8 cellular contexts compared by ENCODE assay signal in the genomic region with DNA sequence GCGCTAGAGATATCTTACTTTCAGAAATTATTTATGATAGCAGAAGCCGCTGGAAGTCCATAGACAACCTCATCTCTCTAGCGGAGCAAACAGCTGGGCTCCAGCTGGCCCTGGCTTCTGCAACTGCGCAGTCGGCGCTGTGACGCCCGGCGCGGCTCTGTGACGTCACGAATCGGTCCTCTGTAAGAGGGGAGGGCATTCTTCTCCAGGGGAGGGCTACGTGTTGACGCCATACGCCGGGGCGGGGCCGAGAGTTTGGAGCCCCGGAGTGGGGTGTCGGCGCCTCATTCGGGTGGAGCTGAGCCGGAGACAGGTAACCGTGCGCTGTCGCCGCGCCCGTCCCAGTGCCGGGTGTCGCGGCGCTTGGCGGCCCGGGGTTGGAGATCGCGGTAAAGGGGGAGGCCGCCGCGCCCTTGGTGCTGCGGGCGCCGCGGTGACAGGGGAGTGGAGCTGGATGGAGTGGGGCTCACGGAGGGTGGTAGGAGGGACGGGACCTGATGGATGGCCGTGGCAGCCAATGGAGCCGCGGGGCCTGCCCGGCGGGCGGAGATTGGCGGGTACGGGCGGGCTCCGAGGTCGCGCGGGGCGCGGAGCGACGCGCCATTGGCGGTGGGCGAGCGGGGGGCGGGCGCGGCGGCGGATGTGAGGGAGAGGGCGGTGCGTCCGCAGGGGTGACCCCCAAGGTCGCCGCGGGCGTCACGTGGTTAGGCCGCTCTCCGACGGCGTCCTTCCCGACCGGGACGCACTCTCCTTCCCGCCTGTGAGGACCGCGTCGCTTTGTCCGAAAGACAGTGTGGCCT. TPM values are rescaled to one million over a fixed set of nuclear protein-coding genes. Genes with fewer than 3 reads are reported as not detected.
A peak's percentile ranks its signal among the peaks of the same experiment; 100 is the strongest.
DNase-seq lines count a peak whose midpoint lies in the region; ATAC-seq, FAIRE-seq and TF ChIP-seq lines count a peak whose summit lies in the region.

A gene (plus strand): TSS at position 287 of the 800 bp plus-strand sequence. CDS start 17,717 bp downstream, outside the sequence.

- DNase-seq in NCI-H774 (lab: John Stamatoyannopoulos, UW) (peak; percentile 98), dermis blood vessel endothelial cell (peak; percentile 99), HepG2 (ENCODE audit: low spot score) (peak; percentile 93)
- peak; percentile 99 for DNase-seq in activated CD4-positive, alpha-beta T cell treated with anti-CD3 and anti-CD28 coated beads, Interleukin-2, amount 50 U/mL, for 4 hours
- DNase-seq in stimulated activated CD4-positive, alpha-beta T cell treated with anti-CD3 and anti-CD28 coated beads, Interleukin-4, amount 100 ng/mL, for 1 hour: peak; percentile 100

- TF ChIP-seq CTCF in C4-2B (conservative IDR thresholded peaks at IDR 0.05): no peak
- no peak for TF ChIP-seq CTCF in HepG2 (CRISPR knock-in tag; IDR thresholded peaks at IDR 0.05)

- TSS peak; percentile 95 for BruUV-seq in HepG2 (replicated peaks; lab: Mats Ljungman, UMichigan)

- ATAC-seq in GM19395 (IDR thresholded peaks at IDR 0.05; ENCODE audit: unreplicated experiment): peak; percentile 96
- peak; percentile 84 for ATAC-seq in HG03565 (IDR thresholded peaks at IDR 0.05; ENCODE audit: unreplicated experiment)
- peak; percentile 99 for ATAC-seq in HepG2

- peaks cover 40% of the 10 kb centered on the region for H3K79me2 ChIP-seq in HepG2 (ENCODE audit: insufficient read depth, low read length)

- POLR2A ChIA-PET in HepG2 (lab: Yijun Ruan, JAX): interaction anchor here (0.9 to 3.3 kb wide), 20 partner anchors 15 to 505 kb away, joined by 3 to 29 read pairs (median 5); a partner anchor contains a TSS

- H3K4me2 ChIP-seq in HepG2 (ENCODE audit: low read depth, low read length): peak within 1 kb of the TSS; percentile 99

- CTCF ChIA-PET in HepG2 (lab: Yijun Ruan, JAX; ENCODE audit: low intra/inter-chr PET ratio, low total read pairs): no interaction called here

- FAIRE-seq in HepG2 (lab: Jason Lieb, UNC): peak; percentile 40

- TF ChIP-seq POLR2A in HepG2 (IDR thresholded peaks at IDR 0.05; ENCODE audit: insufficient read depth in 1 of 2, low read depth in 2 of 2, low read length in 2 of 2): peak; percentile 80 to 90

- H4K20me1 ChIP-seq in HepG2 (ENCODE audit: insufficient read depth, low read length): no peaks in the 10 kb centered on the region

- 0 out of 4 replicates have a peak, but pooled peaks of 1 of the 2 experiments have one; percentile 19 for TF ChIP-seq EP300 in HepG2 (IDR thresholded peaks at IDR 0.05; ENCODE audit: low read depth in 2 of 2, low read length in 2 of 2)
- no peak for TF ChIP-seq EP300 in HepG2 (CRISPR knock-in tag; IDR thresholded peaks at IDR 0.05; ENCODE audit: borderline replicate concordance)

- WGBS in HepG2 (ENCODE audit: low lambda C conversion rate): 2% methylated on average over 27 of the region's 93 CpGs

- peak within 1 kb of the TSS; percentile 94 for H3K27ac ChIP-seq in C4-2B
- H3K27ac ChIP-seq in HepG2 (ENCODE audit: extremely low read length, insufficient read depth, low read length): peak within 1 kb of the TSS; percentile 90

- peaks cover 23% of the 10 kb centered on the region for H3K4me1 ChIP-seq in HepG2 (ENCODE audit: insufficient read depth, low read length)

- no peaks in the 10 kb centered on the region for H3K9me3 ChIP-seq in HepG2 (ENCODE audit: low read length)

- H3K9ac ChIP-seq in HepG2 (ENCODE audit: insufficient read depth, low read depth, low read length): peak within 1 kb of the TSS; percentile 93

- H3K27me3 ChIP-seq in HepG2 (ENCODE audit: control insufficient read depth in 1 of 2, insufficient read depth in 2 of 2, low read length in 2 of 2): no peaks in the 10 kb centered on the region; a peak in 1 of 5 replicates

- in situ Hi-C loops in HepG2 (cut with HindIII; ENCODE audit: extremely low pct_ligation_motif_present, low pct_unique_long_range_greater_than_20kb): no loop called here

- 0 out of 2 replicates have a peak, but pooled peaks have one; percentile 11 for TF ChIP-seq RAD21 in HepG2 (CRISPR knock-in tag; IDR thresholded peaks at IDR 0.05)

- intact Hi-C loops in HepG2 (cut with micrococcal nuclease; ENCODE audit: unreplicated experiment): loop anchor here (1.0 kb wide), 2 partner anchors 72 to 142 kb away; a partner anchor contains a TSS

- H3K36me3 ChIP-seq in HepG2 (replicated peaks in 1 of 2; ENCODE audit: control insufficient read depth in 1 of 2, insufficient read depth in 2 of 2, low read length in 2 of 2): no peaks in the 10 kb centered on the region

- peak within 1 kb of the TSS; percentile 4 for H2AFZ ChIP-seq in HepG2 (ENCODE audit: low read length)

- peak within 1 kb of the TSS; percentile 84 to 94 (median 89) for H3K4me3 ChIP-seq in HepG2 (replicated peaks in 1 of 3; ENCODE audit: insufficient read depth in 1 of 3, low read depth in 2 of 3, low read length in 3 of 3)

TF ChIP-seq in HepG2, 621 proteins besides CTCF, POLR2A, EP300 and RAD21 (continues in another document):
- TF ChIP-seq ZNF160 (CRISPR knock-in tag; IDR thresholded peaks at IDR 0.05) (no peak; the same call in 1 of the 2 replicates), GABPA (IDR thresholded peaks at IDR 0.05; ENCODE audit: low read depth, low read length) (peak; percentile 77), GABPA (CRISPR knock-in tag; IDR thresholded peaks at IDR 0.05; ENCODE audit: low read depth) (peak; percentile 59; the same call in 1 of the 2 replicates), MIXL1 (CRISPR knock-in tag; IDR thresholded peaks at IDR 0.05) (peak; percentile 49; the same call in 1 of the 2 replicates), ZNF766 (CRISPR knock-in tag; IDR thresholded peaks at IDR 0.05; ENCODE audit: borderline replicate concordance) (0 out of 2 replicates have a peak, but pooled peaks have one; percentile 36), RBFOX2 (IDR thresholded peaks at IDR 0.05; ENCODE audit: low read depth, low read length) (peak; percentile 99), CEBPG (CRISPR knock-in tag; IDR thresholded peaks at IDR 0.05) (peak; percentile 41), YEATS4 (CRISPR knock-in tag; IDR thresholded peaks at IDR 0.05; ENCODE audit: borderline replicate concordance) (peak; percentile 93), NCOA5 (CRISPR knock-in tag; IDR thresholded peaks at IDR 0.05) (no peak), BHLHE40 (IDR thresholded peaks at IDR 0.05; ENCODE audit: low read length) (no peak), PITX1 (CRISPR knock-in tag; IDR thresholded peaks at IDR 0.05) (peak; percentile 39; the same call in 1 of the 2 replicates), NRL (CRISPR knock-in tag; IDR thresholded peaks at IDR 0.05; ENCODE audit: borderline replicate concordance) (no peak; the same call in 1 of the 2 replicates)
- TF ChIP-seq, protein P1, sequence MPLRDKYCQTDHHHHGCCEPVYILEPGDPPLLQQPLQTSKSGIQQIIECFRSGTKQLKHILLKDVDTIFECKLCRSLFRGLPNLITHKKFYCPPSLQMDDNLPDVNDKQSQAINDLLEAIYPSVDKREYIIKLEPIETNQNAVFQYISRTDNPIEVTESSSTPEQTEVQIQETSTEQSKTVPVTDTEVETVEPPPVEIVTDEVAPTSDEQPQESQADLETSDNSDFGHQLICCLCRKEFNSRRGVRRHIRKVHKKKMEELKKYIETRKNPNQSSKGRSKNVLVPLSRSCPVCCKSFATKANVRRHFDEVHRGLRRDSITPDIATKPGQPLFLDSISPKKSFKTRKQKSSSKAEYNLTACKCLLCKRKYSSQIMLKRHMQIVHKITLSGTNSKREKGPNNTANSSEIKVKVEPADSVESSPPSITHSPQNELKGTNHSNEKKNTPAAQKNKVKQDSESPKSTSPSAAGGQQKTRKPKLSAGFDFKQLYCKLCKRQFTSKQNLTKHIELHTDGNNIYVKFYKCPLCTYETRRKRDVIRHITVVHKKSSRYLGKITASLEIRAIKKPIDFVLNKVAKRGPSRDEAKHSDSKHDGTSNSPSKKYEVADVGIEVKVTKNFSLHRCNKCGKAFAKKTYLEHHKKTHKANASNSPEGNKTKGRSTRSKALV (CRISPR knock-in tag; IDR thresholded peaks at IDR 0.05): 0 out of 2 replicates have a peak, but pooled peaks have one; percentile 35
- TF ChIP-seq, protein P2, sequence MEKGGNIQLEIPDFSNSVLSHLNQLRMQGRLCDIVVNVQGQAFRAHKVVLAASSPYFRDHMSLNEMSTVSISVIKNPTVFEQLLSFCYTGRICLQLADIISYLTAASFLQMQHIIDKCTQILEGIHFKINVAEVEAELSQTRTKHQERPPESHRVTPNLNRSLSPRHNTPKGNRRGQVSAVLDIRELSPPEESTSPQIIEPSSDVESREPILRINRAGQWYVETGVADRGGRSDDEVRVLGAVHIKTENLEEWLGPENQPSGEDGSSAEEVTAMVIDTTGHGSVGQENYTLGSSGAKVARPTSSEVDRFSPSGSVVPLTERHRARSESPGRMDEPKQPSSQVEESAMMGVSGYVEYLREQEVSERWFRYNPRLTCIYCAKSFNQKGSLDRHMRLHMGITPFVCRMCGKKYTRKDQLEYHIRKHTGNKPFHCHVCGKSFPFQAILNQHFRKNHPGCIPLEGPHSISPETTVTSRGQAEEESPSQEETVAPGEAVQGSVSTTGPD (CRISPR knock-in tag; IDR thresholded peaks at IDR 0.05): no peak

RNA-seq across cellular contexts. Expression of the gene that starts here (rescaled TPM):
- total RNA-seq in dermis blood vessel endothelial cell (57.0 and 102 TPM in 2 replicates), HepG2 (2016; rRNA removed; fragmentation: Illumina TruSeq; extraction: Trizol) (25.4 and 28.1 TPM in 2 replicates)
- total RNA-seq in HepG2 (2016; cell fraction: cytosol; rRNA removed; fragmentation: Illumina TruSeq; extraction: Trizol; ENCODE audit: low read depth): 6.3 and 7.6 TPM in 2 replicates
- 21.2 and 24.9 TPM in 2 replicates for total RNA-seq in HepG2 (2016; cell fraction: insoluble cytoplasmic fraction; rRNA removed; fragmentation: Illumina TruSeq; extraction: Trizol)
- total RNA-seq in HepG2 (2016; cell fraction: membrane; rRNA removed; fragmentation: Illumina TruSeq; extraction: Trizol): 6.7 and 7.3 TPM in 2 replicates
- 19.2 and 20.7 TPM in 2 replicates for total RNA-seq in HepG2 (2016; cell fraction: nucleus; rRNA removed; fragmentation: Illumina TruSeq; extraction: Trizol)
- polyA plus RNA-seq in HepG2 (2011; rRNA removed): 17.4 and 19.9 TPM in 2 replicates
- polyA plus RNA-seq in HepG2 (2011; cell fraction: cytosol; rRNA removed): 19.4 and 21.4 TPM in 2 replicates
- 31.0 and 32.6 TPM in 2 replicates for polyA plus RNA-seq in HepG2 (2011; cell fraction: nucleus; rRNA removed)
- 17.8 and 24.0 TPM in 2 replicates for polyA plus RNA-seq in HepG2 (2012)
- polyA plus RNA-seq in HepG2 (2016; cell fraction: cytosol; fragmentation: Illumina TruSeq; extraction: Trizol; ENCODE audit: low read depth): 1.4 and 1.7 TPM in 2 replicates
- 16.1 and 22.3 TPM in 2 replicates for polyA plus RNA-seq in HepG2 (2016; cell fraction: insoluble cytoplasmic fraction; fragmentation: Illumina TruSeq; extraction: Trizol; ENCODE audit: low read depth)
- polyA plus RNA-seq in HepG2 (2016; cell fraction: membrane; fragmentation: Illumina TruSeq; extraction: Trizol; ENCODE audit: low read depth): 2.9 and 3.9 TPM in 2 replicates
- 18.6 and 20.7 TPM in 2 replicates for polyA plus RNA-seq in HepG2 (2016; cell fraction: nucleus; fragmentation: Illumina TruSeq; extraction: Trizol; ENCODE audit: insufficient read depth, low read depth)
- polyA minus RNA-seq in HepG2 (2011; rRNA and poly(A)+ RNA removed; ENCODE audit: low replicate concordance): 69.1 and 136 TPM in 2 replicates
- 32.5 and 32.6 TPM in 2 replicates for polyA minus RNA-seq in HepG2 (2011; cell fraction: cytosol; rRNA and poly(A)+ RNA removed)
- polyA minus RNA-seq in HepG2 (2011; cell fraction: nucleus; rRNA and poly(A)+ RNA removed): 23.3 and 31.3 TPM in 2 replicates

Comparison
In these comparisons a context has a peak if more than half of its experiments do, and no peak if none do; other contexts are left out.
1. Peak in every context shown above with its lines: DNase-seq, ATAC-seq, H3K4me3 ChIP-seq and H3K27ac ChIP-seq.